8 cellular contexts compared by ENCODE assay signal in genomic region chr6:31728767-31729514, GRCh38. TPM values are rescaled to one million over a fixed set of nuclear protein-coding genes. Genes with fewer than 3 reads are reported as not detected.
A peak's percentile ranks its signal among the peaks of the same experiment; 100 is the strongest.
DNase-seq lines count a peak whose midpoint lies in the region; ATAC-seq, FAIRE-seq and TF ChIP-seq lines count a peak whose summit lies in the region.

Gene DDAH2 (minus strand): TSS chr6:31729299. CDS start chr6:31729161, 138 bp downstream.

- H3K36me3 Mint-ChIP-seq in T-helper 17 cell (ENCODE audit: low read depth): peaks cover 5% of the 10 kb centered on the region
- peaks cover 42% of the 10 kb centered on the region for H3K36me3 Mint-ChIP-seq in osteocyte (ENCODE audit: unreplicated experiment)

- FAIRE-seq in H54 (lab: Jason Lieb, UNC): no peak

- H3K27me3 Mint-ChIP-seq in T-helper 17 cell (no peaks in the 10 kb centered on the region), osteocyte (ENCODE audit: unreplicated experiment) (no peaks in the 10 kb centered on the region)

- TF ChIP-seq CTCF in fibroblast of villous mesenchyme (IDR thresholded peaks at IDR 0.05; ENCODE audit: insufficient read depth, low read depth, low read length) (no peak), osteocyte (IDR thresholded peaks at IDR 0.05) (no peak)

- DNase-seq in H54 (ENCODE audit: insufficient read length, low spot score) (peak; percentile 55), T-helper 17 cell (no peak), fibroblast of villous mesenchyme (ENCODE audit: low read depth) (no peak), osteocyte (ENCODE audit: extremely low spot score, unreplicated experiment) (no peak), SW480 (ENCODE audit: low spot score) (no peak), anterior cingulate cortex (lab: John Stamatoyannopoulos, UW) (no peak)

- H3K4me1 Mint-ChIP-seq in T-helper 17 cell: peaks cover 41% of the 10 kb centered on the region
- H3K4me1 Mint-ChIP-seq in osteocyte (ENCODE audit: unreplicated experiment): peaks cover 30% of the 10 kb centered on the region

- no peak for TF ChIP-seq POLR2A in H54 (IDR thresholded peaks at IDR 0.05; ENCODE audit: low read depth, low read length)

- H3K27ac Mint-ChIP-seq in T-helper 17 cell (peak within 1 kb of the TSS; percentile 79), osteocyte (ENCODE audit: unreplicated experiment) (peak within 1 kb of the TSS; percentile 95)

- H3K4me3 Mint-ChIP-seq in T-helper 17 cell: peak within 1 kb of the TSS; percentile 96
- peak within 1 kb of the TSS; percentile 99 for H3K4me3 Mint-ChIP-seq in osteocyte (ENCODE audit: unreplicated experiment)

- H3K9me3 ChIP-seq in T-helper 17 cell (ENCODE audit: control insufficient read depth, low read length, poor library complexity, severe bottlenecking): no peaks in the 10 kb centered on the region

- ATAC-seq in T-helper 17 cell (peak; percentile 17), GM21390 (IDR thresholded peaks at IDR 0.05; ENCODE audit: unreplicated experiment) (no peak), GM21515 (IDR thresholded peaks at IDR 0.05; ENCODE audit: unreplicated experiment) (no peak)

- peak within 1 kb of the TSS; percentile 93 for H3K4me3 ChIP-seq in fibroblast of villous mesenchyme (ENCODE audit: low read depth, low read length)

- no peaks in the 10 kb centered on the region for H3K9me3 Mint-ChIP-seq in osteocyte (ENCODE audit: unreplicated experiment)

RNA-seq across cellular contexts. Expression of gene DDAH2, which starts in this region (rescaled TPM):
- total RNA-seq in T-helper 17 cell (1 to 10 TPM; 4.7 to 7.3 TPM), fibroblast of villous mesenchyme (60.5 and 68.0 TPM in 2 replicates), osteocyte (91.4 and 96.3 TPM in 2 replicates)
